In genomic region chr3:99366663-99367429, GRCh38 we compare ENCODE assay signal across 18 cellular contexts.
DNase-seq lines count a peak whose midpoint lies in the region; ATAC-seq, FAIRE-seq and TF ChIP-seq lines count a peak whose summit lies in the region.
"Had no signal": no experiment of that assay in that cellular context is flagged by ENCODE, and none has a peak within 500 bp of the region (broad histone marks: within the 10 kb centered on the region; RNA-seq: fewer than 3 reads in every experiment).

No MANE protein-coding gene starts in this region.

- H3K27ac Mint-ChIP-seq in nephron progenitor cell = no peak overlapping the region
- H3K27ac Mint-ChIP-seq: CD4-positive, CD25-positive, alpha-beta regulatory T cell; HFFc6 had no signal

- FAIRE-seq in bronchial epithelial cell (lab: Jason Lieb, UNC) = no peak
- FAIRE-seq: endometrium had no signal

- H3K36me3 ChIP-seq in bronchial epithelial cell (ENCODE audit: control insufficient read depth, insufficient read depth, low read length) = no peaks in the 10 kb centered on the region
- H3K36me3 ChIP-seq: heart left ventricle, neutrophil had no signal

- H3K36me3 Mint-ChIP-seq in nephron progenitor cell (ENCODE audit: low read depth) = no peaks in the 10 kb centered on the region
- H3K36me3 Mint-ChIP-seq: CD4-positive, CD25-positive, alpha-beta regulatory T cell had no signal

- peak; percentile 13 for DNase-seq in H4 (ENCODE audit: low spot score)
- DNase-seq in M059J (ENCODE audit: low read depth) = peak; percentile 25
- DNase-seq in bronchial epithelial cell (ENCODE audit: low read depth) = peak; percentile 12
- DNase-seq in nephron progenitor cell = no peak
- no peak for DNase-seq in activated CD4-positive, alpha-beta T cell treated with anti-CD3 and anti-CD28 coated beads, Interleukin-2, amount 50 U/mL, for 1 hour
- no peak for DNase-seq in substantia nigra (lab: John Stamatoyannopoulos, UW)
- DNase-seq: activated naive CD4-positive, alpha-beta T cell; body of pancreas; CD4-positive, CD25-positive, alpha-beta regulatory T cell; heart left ventricle; HFFc6; T-helper 9 cell had no signal

- no peak for ATAC-seq in GM18502 (IDR thresholded peaks at IDR 0.05; ENCODE audit: poor library complexity, unreplicated experiment)
- ATAC-seq: body of pancreas, heart left ventricle, Right ventricle myocardium inferior had no signal

- H3K4me1 Mint-ChIP-seq in nephron progenitor cell = no peaks in the 10 kb centered on the region

- no peaks in the 10 kb centered on the region for H3K9me3 Mint-ChIP-seq in nephron progenitor cell
- H3K9me3 Mint-ChIP-seq: HFFc6 had no signal

- no peak for TF ChIP-seq CTCF in bronchial epithelial cell (IDR thresholded peaks at IDR 0.05; ENCODE audit: insufficient read depth, low read length, severe bottlenecking)
- peak; percentile 29 for TF ChIP-seq CTCF in nephron progenitor cell (IDR thresholded peaks at IDR 0.05)

- H3K27ac ChIP-seq in substantia nigra (ENCODE audit: low read depth, low read length, poor library complexity, severe bottlenecking) = no peak overlapping the region
- H3K27ac ChIP-seq: body of pancreas, heart left ventricle, neutrophil, skin epidermis had no signal

- H3K4me3 ChIP-seq in bronchial epithelial cell (ENCODE audit: low read depth, low read length) = no peak overlapping the region
- H3K4me3 ChIP-seq: body of pancreas, heart left ventricle, lung, skin epidermis had no signal

- H3K27me3 Mint-ChIP-seq in nephron progenitor cell (ENCODE audit: low read depth, poor library complexity) = peaks cover 4% of the 10 kb centered on the region
- H3K27me3 Mint-ChIP-seq: CD4-positive, CD25-positive, alpha-beta regulatory T cell had no signal

- no peak overlapping the region for H3K4me3 Mint-ChIP-seq in nephron progenitor cell
- H3K4me3 Mint-ChIP-seq: CD4-positive, CD25-positive, alpha-beta regulatory T cell; HFFc6 had no signal

- H3K27me3 ChIP-seq in bronchial epithelial cell (ENCODE audit: control insufficient read depth, insufficient read depth, low read length) = peaks cover 2% of the 10 kb centered on the region
- H3K27me3 ChIP-seq: body of pancreas, heart left ventricle, neutrophil had no signal

Comparison
In these comparisons a context has a peak if more than half of its experiments do, and no peak if none do; other contexts are left out.
1. DNase-seq: peak in H4 (single experiment), M059J (single experiment) and bronchial epithelial cell (single experiment); none in nephron progenitor cell (single experiment), activated CD4-positive, alpha-beta T cell treated with anti-CD3 and anti-CD28 coated beads, Interleukin-2, amount 50 U/mL, for 1 hour (single experiment) and substantia nigra (0 of 49).